In the genomic region with DNA sequence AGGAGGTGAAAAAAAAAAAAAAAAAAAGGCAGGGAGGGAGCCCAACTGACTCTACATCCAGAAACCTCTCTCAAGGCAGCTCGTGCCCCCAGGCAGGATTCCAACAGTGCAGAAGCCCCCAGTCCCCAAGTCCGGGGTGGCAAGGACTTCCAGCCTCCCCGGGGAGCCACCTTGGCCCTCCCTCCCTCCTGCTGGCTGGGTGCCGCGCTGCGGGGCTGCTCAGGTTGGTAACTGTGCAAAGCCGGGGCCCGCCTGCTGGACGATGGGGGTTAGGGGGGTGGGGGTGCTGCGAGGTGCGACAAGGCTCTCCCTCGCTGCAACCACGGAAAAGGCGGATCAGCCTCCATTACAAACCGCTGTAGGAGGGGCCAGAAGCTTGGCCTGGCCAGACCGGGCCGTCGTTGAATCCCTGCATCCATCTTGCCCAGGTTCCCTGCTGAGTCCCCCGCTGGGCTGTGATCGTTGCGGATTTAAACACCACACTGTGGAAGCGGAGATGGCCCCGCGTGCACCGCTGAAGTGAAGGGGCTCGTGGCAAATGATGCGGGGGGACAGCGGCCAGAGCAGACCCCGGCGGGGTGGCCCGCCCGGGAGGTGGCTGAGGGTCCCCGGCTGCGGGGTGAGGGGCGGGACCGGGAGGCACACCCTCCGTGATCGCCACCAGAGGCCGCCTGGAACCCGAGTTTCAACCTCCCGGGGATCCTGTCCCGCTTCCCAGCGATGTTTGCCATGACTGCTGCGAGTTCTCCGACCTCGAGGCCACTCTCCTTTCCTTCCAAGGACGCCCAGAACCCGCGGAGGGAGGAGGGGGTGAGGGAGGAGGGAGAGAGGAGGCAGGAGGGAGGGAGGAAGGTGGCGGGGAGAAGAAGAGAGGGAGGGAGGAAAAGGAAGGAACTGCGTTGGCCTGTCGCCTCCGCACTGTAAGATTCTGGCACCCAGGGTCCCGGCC, we compare ENCODE assay signal across 1 cellular context.
A peak's percentile ranks its signal among the peaks of the same experiment; 100 is the strongest.
TF ChIP-seq lines count a peak whose summit lies in the region.

No MANE protein-coding gene starts in this region.

TF ChIP-seq in GM12878, 131 proteins besides CTCF, POLR2A, EP300 and RAD21:
- TF ChIP-seq SMC3 (IDR thresholded peaks at IDR 0.05; ENCODE audit: borderline replicate concordance, low read length) (peak; percentile 46; the same call in 1 of the 2 replicates), DPF2 (IDR thresholded peaks at IDR 0.05) (no peak), YY1 (IDR thresholded peaks at IDR 0.05; ENCODE audit: low read depth, low read length) (peak; percentile 54; the same call in 1 of the 2 replicates)
TF ChIP-seq in GM12878: peak in this region for 2.
